8 cellular contexts compared by ENCODE assay signal in genomic region chr16:81521141-81521626, GRCh38.
DNase-seq lines count a peak whose midpoint lies in the region; ATAC-seq and TF ChIP-seq lines count a peak whose summit lies in the region.

No MANE protein-coding gene starts in this region.

- peak; percentile 56 for ATAC-seq in HG02938 (IDR thresholded peaks at IDR 0.05; ENCODE audit: unreplicated experiment)

- H3K4me2 ChIP-seq in smooth muscle cell = no peak overlapping the region

- H3K36me3 ChIP-seq in smooth muscle cell (ENCODE audit: low read depth) = no peaks in the 10 kb centered on the region

- DNase-seq in CD1c-positive myeloid dendritic cell (ENCODE audit: extremely low spot score) (peak; percentile 51), EL (no peak), smooth muscle cell (lab: John Stamatoyannopoulos, UW; ENCODE audit: unreplicated experiment) (no peak), dermis blood vessel endothelial cell (no peak)
- peak; percentile 44 to 55 for DNase-seq in activated CD4-positive, alpha-beta T cell treated with anti-CD3 and anti-CD28 coated beads for 4 hours
- DNase-seq in effector CD4-positive, alpha-beta T cell = peak; percentile 61
- peak in 2 of 3 experiments; percentile 22 to 32 for DNase-seq in stimulated activated CD4-positive, alpha-beta T cell treated with anti-CD3 and anti-CD28 coated beads, TNF-alpha, amount 100 ng/mL, for 4 hours (ENCODE audit: low read depth in 3 of 3)

- no peaks in the 10 kb centered on the region for H3K27me3 ChIP-seq in smooth muscle cell (ENCODE audit: low read depth)

- H3K79me2 ChIP-seq in smooth muscle cell (ENCODE audit: low read depth) = peaks cover 91% of the 10 kb centered on the region

- no peak overlapping the region for H3K4me3 ChIP-seq in smooth muscle cell

- H3K9me3 ChIP-seq in smooth muscle cell (replicated peaks; ENCODE audit: low read depth) = no peaks in the 10 kb centered on the region

- no peak for TF ChIP-seq CTCF in smooth muscle cell (IDR thresholded peaks at IDR 0.05; ENCODE audit: borderline replicate concordance, insufficient read depth, poor library complexity, severe bottlenecking)

- H3K9ac ChIP-seq in smooth muscle cell (ENCODE audit: low read depth) = no peak overlapping the region

- H3K27ac ChIP-seq in smooth muscle cell (ENCODE audit: low read depth) = no peak overlapping the region

- H3K4me1 ChIP-seq in smooth muscle cell (ENCODE audit: low read depth) = no peaks in the 10 kb centered on the region

- H4K20me1 ChIP-seq in smooth muscle cell (ENCODE audit: low read depth) = peaks cover 96% of the 10 kb centered on the region

- WGBS in smooth muscle cell (ENCODE audit: low lambda C conversion rate) = 92% methylated on average over 19 of the region's 19 CpGs

- H2AFZ ChIP-seq in smooth muscle cell (ENCODE audit: low read depth) = no peak overlapping the region

- H3F3A ChIP-seq in smooth muscle cell (ENCODE audit: low read depth) = peaks cover 5% of the 10 kb centered on the region

Comparison
In these comparisons a context has a peak if more than half of its experiments do, and no peak if none do; other contexts are left out.
1. DNase-seq: peak in CD1c-positive myeloid dendritic cell (single experiment), activated CD4-positive, alpha-beta T cell treated with anti-CD3 and anti-CD28 coated beads for 4 hours (2 of 2), effector CD4-positive, alpha-beta T cell (single experiment) and stimulated activated CD4-positive, alpha-beta T cell treated with anti-CD3 and anti-CD28 coated beads, TNF-alpha, amount 100 ng/mL, for 4 hours (2 of 3); none in EL (single experiment), smooth muscle cell (single experiment) and dermis blood vessel endothelial cell (single experiment).